In genomic region chr6:2439632-2440031, GRCh38 we compare ENCODE assay signal across 26 cellular contexts.
"Had no signal": no experiment of that assay in that cellular context is flagged by ENCODE, and none has a peak within 500 bp of the region (broad histone marks: within the 10 kb centered on the region; RNA-seq: fewer than 3 reads in every experiment).

No MANE protein-coding gene starts in this region.

- H3K4me3 Mint-ChIP-seq: mesothelial cell of epicardium; naive B cell; natural killer cell; nephron progenitor cell; neural progenitor cell; stimulated activated naive B cell treated with anti-CD40 and anti-IgM and Interleukin-4, amounts not matched to agents 10 μg/mL and 1 μg/mL and 100 μg/mL, for 72 hours had no signal

- H3K9me3 ChIP-seq: left ventricle myocardium inferior, ovary, right atrium auricular region, stomach, testis, thyroid gland, transverse colon, upper lobe of right lung had no signal

- H3K27me3 ChIP-seq: hepatocyte, neural progenitor cell, ovary, right atrium auricular region, stomach, testis, thyroid gland, transverse colon, upper lobe of right lung had no signal

- H3K9ac ChIP-seq: neural progenitor cell had no signal

- H3K27ac Mint-ChIP-seq: mesothelial cell of epicardium; natural killer cell; nephron progenitor cell; neural progenitor cell; progenitor cell of endocrine pancreas; stimulated activated naive B cell treated with anti-CD40 and anti-IgM and Interleukin-4, amounts not matched to agents 10 μg/mL and 1 μg/mL and 100 μg/mL, for 72 hours had no signal

- ATAC-seq: natural killer cell; sciatic nerve; stimulated activated naive B cell treated with anti-CD40 and anti-IgM and Interleukin-4, amounts not matched to agents 10 μg/mL and 1 μg/mL and 100 μg/mL, for 72 hours; stimulated activated naive CD8-positive, alpha-beta T cell treated with anti-CD3 and anti-CD28 coated beads, Interleukin-15, Interleukin-2, amounts not matched to agents 100 U/mL and 50 U/mL, for 24 hours; upper lobe of right lung had no signal

- H3K27me3 Mint-ChIP-seq: progenitor cell of endocrine pancreas; stimulated activated naive B cell treated with anti-CD40 and anti-IgM and Interleukin-4, amounts not matched to agents 10 μg/mL and 1 μg/mL and 100 μg/mL, for 72 hours had no signal

- H3K4me2 ChIP-seq: hepatocyte, neural progenitor cell had no signal

- H3K4me1 Mint-ChIP-seq: naive B cell; natural killer cell; stimulated activated naive B cell treated with anti-CD40 and anti-IgM and Interleukin-4, amounts not matched to agents 10 μg/mL and 1 μg/mL and 100 μg/mL, for 72 hours had no signal

- H3K36me3 ChIP-seq: neural progenitor cell, ovary, right atrium auricular region, thyroid gland, transverse colon, upper lobe of right lung had no signal

- H3K79me2 ChIP-seq: hepatocyte had no signal

- DNase-seq: islet precursor cell; left ventricle myocardium inferior; mesendoderm; naive B cell; natural killer cell; nephron progenitor cell; ovary; stimulated activated CD4-positive, alpha-beta T cell treated with anti-CD3 and anti-CD28 coated beads, Interleukin-12 subunit alpha, Interleukin-12 subunit beta, amount 100 ng/mL, for 4 hours; stimulated activated CD4-positive, alpha-beta T cell treated with anti-CD3 and anti-CD28 coated beads, Interleukin-15, amount 100 ng/mL, for 24 hours; stimulated activated CD4-positive, alpha-beta T cell treated with anti-CD3 and anti-CD28 coated beads, Interleukin-2, amount 100 ng/mL, for 24 hours; stimulated activated CD4-positive, alpha-beta T cell treated with anti-CD3 and anti-CD28 coated beads, Interleukin-4, amount 100 ng/mL, for 1 hour; stimulated activated naive B cell treated with anti-CD40 and anti-IgM and Interleukin-4, amounts not matched to agents 10 μg/mL and 1 μg/mL and 100 μg/mL, for 72 hours; stimulated activated naive CD8-positive, alpha-beta T cell treated with anti-CD3 and anti-CD28 coated beads, Interleukin-15, Interleukin-2, amounts not matched to agents 100 U/mL and 50 U/mL, for 24 hours; stomach; testis; thyroid gland; transverse colon; upper lobe of right lung had no signal

- H3K4me3 ChIP-seq: hepatocyte, left ventricle myocardium inferior, lung, neural progenitor cell, ovary, right atrium auricular region, skin epidermis, stomach, testis, thyroid gland, transverse colon, upper lobe of right lung had no signal

- H3K36me3 Mint-ChIP-seq: mesothelial cell of epicardium, natural killer cell, neural progenitor cell had no signal

- H2AFZ ChIP-seq: hepatocyte, neural progenitor cell had no signal

- H3K4me1 ChIP-seq: left ventricle myocardium inferior, neural progenitor cell, right atrium auricular region, stomach, testis, thyroid gland, transverse colon, upper lobe of right lung had no signal

- H3K9me3 Mint-ChIP-seq: mesothelial cell of epicardium; natural killer cell; neural progenitor cell; stimulated activated naive B cell treated with anti-CD40 and anti-IgM and Interleukin-4, amounts not matched to agents 10 μg/mL and 1 μg/mL and 100 μg/mL, for 72 hours had no signal

- H3K27ac ChIP-seq: hepatocyte, left ventricle myocardium inferior, neural progenitor cell, ovary, right atrium auricular region, skin epidermis, stomach, testis, thyroid gland, transverse colon, upper lobe of right lung had no signal
